ENCODE assay signal across 16 cellular contexts in genomic region chr4:166045457-166045856, GRCh38.
DNase-seq lines count a peak whose midpoint lies in the region; ATAC-seq lines count a peak whose summit lies in the region.
"Had no signal": no experiment of that assay in that cellular context is flagged by ENCODE, and none has a peak within 500 bp of the region (broad histone marks: within the 10 kb centered on the region; RNA-seq: fewer than 3 reads in every experiment).

No MANE protein-coding gene starts in this region.

- intact Hi-C loops in left ventricle myocardium superior (cut with micrococcal nuclease), result no loop called here

- no peaks in the 10 kb centered on the region for H3K27me3 Mint-ChIP-seq in activated T-cell treated with anti-CD3 and anti-CD28 coated beads, Interleukin-2, amount 50 U/mL, for 4 hours (ENCODE audit: low read depth)
- H3K27me3 Mint-ChIP-seq in activated T-cell treated with anti-CD3 and anti-CD28 coated beads, Interleukin-2, amount 50 U/mL, for 24 hours, result no peaks in the 10 kb centered on the region
- H3K27me3 Mint-ChIP-seq in memory B cell, result no peaks in the 10 kb centered on the region
- H3K27me3 Mint-ChIP-seq: activated naive CD8-positive, alpha-beta T cell treated with anti-CD3 and anti-CD28 coated beads, Interleukin-2, amount 10 ng/mL, durations not matched to agents 7 days and 5 days had no signal

- H3K36me3 Mint-ChIP-seq in activated T-cell treated with anti-CD3 and anti-CD28 coated beads, Interleukin-2, amount 50 U/mL, for 4 hours (ENCODE audit: insufficient read depth), result no peaks in the 10 kb centered on the region
- H3K36me3 Mint-ChIP-seq in activated T-cell treated with anti-CD3 and anti-CD28 coated beads, Interleukin-2, amount 50 U/mL, for 24 hours (ENCODE audit: low read depth), result no peaks in the 10 kb centered on the region
- H3K36me3 Mint-ChIP-seq in memory B cell, result no peaks in the 10 kb centered on the region
- H3K36me3 Mint-ChIP-seq: activated naive CD8-positive, alpha-beta T cell treated with anti-CD3 and anti-CD28 coated beads, Interleukin-2, amount 10 ng/mL, durations not matched to agents 7 days and 5 days had no signal

- no peak for DNase-seq in activated T-cell treated with anti-CD3 and anti-CD28 coated beads, Interleukin-2, amount 50 U/mL, for 4 hours
- no peak for DNase-seq in activated T-cell treated with anti-CD3 and anti-CD28 coated beads, Interleukin-2, amount 50 U/mL, for 24 hours
- DNase-seq in memory B cell (ENCODE audit: low spot score in 2 of 2), result no peak
- no peak for DNase-seq in left ventricle myocardium superior
- DNase-seq in SHP77 treated with DMSO at 0.1 percent for 48 hours (lab: John Stamatoyannopoulos, UW), result no peak
- DNase-seq: activated naive CD8-positive, alpha-beta T cell treated with anti-CD3 and anti-CD28 coated beads, Interleukin-2, amount 10 ng/mL, durations not matched to agents 7 days and 5 days; Calu3; erythroblast; NCI-H1105; NCI-H446 had no signal

- H3K4me1 Mint-ChIP-seq in activated T-cell treated with anti-CD3 and anti-CD28 coated beads, Interleukin-2, amount 50 U/mL, for 4 hours (ENCODE audit: low read depth), result no peaks in the 10 kb centered on the region
- no peaks in the 10 kb centered on the region for H3K4me1 Mint-ChIP-seq in activated T-cell treated with anti-CD3 and anti-CD28 coated beads, Interleukin-2, amount 50 U/mL, for 24 hours (ENCODE audit: low read depth)
- no peaks in the 10 kb centered on the region for H3K4me1 Mint-ChIP-seq in memory B cell
- H3K4me1 Mint-ChIP-seq: activated naive CD8-positive, alpha-beta T cell treated with anti-CD3 and anti-CD28 coated beads, Interleukin-2, amount 10 ng/mL, durations not matched to agents 7 days and 5 days had no signal

- H3K9me3 Mint-ChIP-seq in activated T-cell treated with anti-CD3 and anti-CD28 coated beads, Interleukin-2, amount 50 U/mL, for 4 hours, result peaks cover 3% of the 10 kb centered on the region
- H3K9me3 Mint-ChIP-seq in activated T-cell treated with anti-CD3 and anti-CD28 coated beads, Interleukin-2, amount 50 U/mL, for 24 hours, result peaks cover 2% of the 10 kb centered on the region
- no peaks in the 10 kb centered on the region for H3K9me3 Mint-ChIP-seq in memory B cell
- H3K9me3 Mint-ChIP-seq: activated naive CD8-positive, alpha-beta T cell treated with anti-CD3 and anti-CD28 coated beads, Interleukin-2, amount 10 ng/mL, durations not matched to agents 7 days and 5 days; neural crest cell had no signal

- peak; percentile 60 to 72 for ATAC-seq in activated T-cell treated with anti-CD3 and anti-CD28 coated beads, Interleukin-2, amount 50 U/mL, for 4 hours
- peak; percentile 69 for ATAC-seq in GM21576 (IDR thresholded peaks at IDR 0.05; ENCODE audit: unreplicated experiment)
- peak; percentile 47 for ATAC-seq in HG03575 (IDR thresholded peaks at IDR 0.05; ENCODE audit: extremely low read depth, insufficient number of reproducible peaks, low FRiP score, unreplicated experiment)
- peak; percentile 43 for ATAC-seq in memory B cell (ENCODE audit: low read depth)
- ATAC-seq in left ventricle myocardium superior, result no peak
- ATAC-seq in HG02840 (IDR thresholded peaks at IDR 0.05; ENCODE audit: low FRiP score, unreplicated experiment), result no peak
- ATAC-seq: A549, Panc1 had no signal

- H3K4me3 Mint-ChIP-seq in activated T-cell treated with anti-CD3 and anti-CD28 coated beads, Interleukin-2, amount 50 U/mL, for 4 hours, result no peak overlapping the region
- H3K4me3 Mint-ChIP-seq in activated T-cell treated with anti-CD3 and anti-CD28 coated beads, Interleukin-2, amount 50 U/mL, for 24 hours, result no peak overlapping the region
- no peak overlapping the region for H3K4me3 Mint-ChIP-seq in memory B cell
- H3K4me3 Mint-ChIP-seq: activated naive CD8-positive, alpha-beta T cell treated with anti-CD3 and anti-CD28 coated beads, Interleukin-2, amount 10 ng/mL, durations not matched to agents 7 days and 5 days; neural crest cell had no signal

- no peak overlapping the region for H3K27ac Mint-ChIP-seq in activated T-cell treated with anti-CD3 and anti-CD28 coated beads, Interleukin-2, amount 50 U/mL, for 24 hours
- no peak overlapping the region for H3K27ac Mint-ChIP-seq in memory B cell
- H3K27ac Mint-ChIP-seq: activated naive CD8-positive, alpha-beta T cell treated with anti-CD3 and anti-CD28 coated beads, Interleukin-2, amount 10 ng/mL, durations not matched to agents 7 days and 5 days had no signal

Comparison
In these comparisons a context has a peak if more than half of its experiments do, and no peak if none do; other contexts are left out.
1. ATAC-seq: peak in activated T-cell treated with anti-CD3 and anti-CD28 coated beads, Interleukin-2, amount 50 U/mL, for 4 hours (2 of 2), GM21576 (single experiment), HG03575 (single experiment) and memory B cell (single experiment); none in left ventricle myocardium superior (single experiment) and HG02840 (single experiment).